Comparison of ENCODE assay signal across 8 cellular contexts in the genomic region with DNA sequence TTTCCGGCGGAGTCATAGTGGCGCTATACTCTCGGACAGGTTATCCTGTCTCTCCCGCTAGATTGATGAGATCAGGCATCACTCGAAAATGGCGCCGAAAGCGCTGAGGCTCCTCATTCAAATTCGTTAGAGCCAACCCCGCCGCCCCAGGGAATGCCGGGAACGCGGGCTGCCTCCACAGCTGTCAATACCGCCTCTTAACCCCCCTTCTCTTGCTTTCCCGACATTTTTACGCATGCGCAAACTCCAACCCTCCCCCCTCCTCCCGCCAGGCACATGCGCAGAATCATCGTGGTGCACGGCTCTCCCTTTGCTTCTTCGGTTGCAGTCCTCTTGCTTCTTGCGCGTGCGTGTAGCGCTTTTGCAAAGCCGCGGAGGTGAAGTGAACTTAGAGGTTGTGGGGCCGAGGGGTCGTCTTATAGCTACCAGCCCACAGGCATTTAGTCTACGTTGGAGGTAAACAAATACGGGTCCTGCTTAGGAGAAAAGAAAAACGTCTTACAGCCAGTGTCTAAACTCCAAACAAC.
DNase-seq lines count a peak whose midpoint lies in the region; ATAC-seq and TF ChIP-seq lines count a peak whose summit lies in the region.

No MANE protein-coding gene starts in this region.

- ATAC-seq in RWPE2 (ENCODE audit: low read depth) (peak; percentile 79), natural killer cell (peak; percentile 71 to 90 (median 79))

- intact Hi-C loops in natural killer cell (cut with micrococcal nuclease) = loop anchor here (1.0 to 5.0 kb wide), 8 partner anchors 41 to 1720 kb away; partner anchors contain the start of genes DHRS12, PHF11, SPRYD7 and TRIM13

- peak overlapping the region; percentile 98 for H3K9ac ChIP-seq in Loucy (ENCODE audit: low read depth, low read length, poor library complexity, severe bottlenecking)

- H3K4me1 ChIP-seq in Loucy (ENCODE audit: insufficient read depth, low read length, poor library complexity, severe bottlenecking) = peaks cover 52% of the 10 kb centered on the region
- peaks cover 26% of the 10 kb centered on the region for H3K4me1 ChIP-seq in RWPE2 (ENCODE audit: insufficient read depth, poor library complexity, severe bottlenecking)

- peaks cover 4% of the 10 kb centered on the region; the same call in 1 of the 2 replicates for H3K27me3 ChIP-seq in H7 (ENCODE audit: control insufficient read depth, insufficient read depth, low read length)
- peaks cover 19% of the 10 kb centered on the region for H3K27me3 ChIP-seq in Loucy (ENCODE audit: insufficient read depth, low read length, poor library complexity, severe bottlenecking)
- no peaks in the 10 kb centered on the region for H3K27me3 ChIP-seq in RWPE2 (ENCODE audit: insufficient read depth, poor library complexity, severe bottlenecking)

- peak overlapping the region; percentile 96 to 97 for H3K27ac Mint-ChIP-seq in natural killer cell

- no peaks in the 10 kb centered on the region for H3K9me2 ChIP-seq in Loucy (replicated peaks; ENCODE audit: low read depth, low read length)

- H3K36me3 ChIP-seq in H7 (replicated peaks; ENCODE audit: control insufficient read depth, insufficient read depth, low read length) (no peaks in the 10 kb centered on the region), Loucy (ENCODE audit: insufficient read depth, low read length) (no peaks in the 10 kb centered on the region), RWPE2 (ENCODE audit: low read depth) (peaks cover 31% of the 10 kb centered on the region)

- peaks cover 44 to 55% of the 10 kb centered on the region in 2 donors for H3K4me1 Mint-ChIP-seq in natural killer cell

- peak; percentile 98 for DNase-seq in ELR (ENCODE audit: low read depth)
- peak; percentile 93 for DNase-seq in H7
- DNase-seq in RWPE2 (ENCODE audit: low spot score) = peak; percentile 95
- peak; percentile 99 for DNase-seq in activated effector memory CD4-positive, alpha-beta T cell treated with Interleukin-2 at 50 U/mL for 16 hours
- peak; percentile 99 for DNase-seq in fibroblast of pulmonary artery (ENCODE audit: low read depth)
- peak; percentile 97 for DNase-seq in natural killer cell
- DNase-seq in stimulated activated naive CD4-positive, alpha-beta T cell (lab: John Stamatoyannopoulos, UW) = peak; percentile 97 to 99 (median 98)

- H3K27me3 Mint-ChIP-seq in natural killer cell (ENCODE audit: low read depth in 2 of 2) = peaks cover 0 to 3% of the 10 kb centered on the region in 2 donors

- peaks cover 6% of the 10 kb centered on the region for H3F3A ChIP-seq in Loucy (ENCODE audit: low read depth)

- peaks cover 16% of the 10 kb centered on the region for H3K36me3 Mint-ChIP-seq in natural killer cell

- H3K4me2 ChIP-seq in Loucy (ENCODE audit: low read depth, low read length, poor library complexity, severe bottlenecking) = peak overlapping the region; percentile 93

- H3K9me3 ChIP-seq in Loucy (ENCODE audit: insufficient read depth, low read depth, low read length) (no peaks in the 10 kb centered on the region), RWPE2 (ENCODE audit: severe bottlenecking) (no peaks in the 10 kb centered on the region)

- peak overlapping the region; percentile 87 for H3K4me3 ChIP-seq in H7 (ENCODE audit: insufficient read depth, low read depth, low read length)
- peak overlapping the region; percentile 87 for H3K4me3 ChIP-seq in Loucy (ENCODE audit: low read length, poor library complexity, severe bottlenecking)
- peak overlapping the region; percentile 79 for H3K4me3 ChIP-seq in RWPE2 (ENCODE audit: severe bottlenecking)
- peak overlapping the region; percentile 88 for H3K4me3 ChIP-seq in fibroblast of pulmonary artery (replicated peaks; ENCODE audit: low read depth, low read length)

- TF ChIP-seq CTCF in Loucy (conservative IDR thresholded peaks at IDR 0.05; ENCODE audit: low read length) (no peak), RWPE2 (IDR thresholded peaks at IDR 0.05; ENCODE audit: poor library complexity, severe bottlenecking) (no peak), fibroblast of pulmonary artery (IDR thresholded peaks at IDR 0.05; ENCODE audit: low read length, missing control alignments) (no peak), natural killer cell (IDR thresholded peaks at IDR 0.05) (no peak)

- no peaks in the 10 kb centered on the region for H3K9me3 Mint-ChIP-seq in natural killer cell

- peak overlapping the region; percentile 76 for H2AFZ ChIP-seq in Loucy (ENCODE audit: low read length)

- peaks cover 78% of the 10 kb centered on the region for H4K20me1 ChIP-seq in Loucy (ENCODE audit: insufficient read depth, low read length, poor library complexity, severe bottlenecking)

- H3K79me2 ChIP-seq in Loucy (ENCODE audit: insufficient read depth, low read length) = peaks cover 97% of the 10 kb centered on the region

- H3K27ac ChIP-seq in RWPE2 (ENCODE audit: poor library complexity, severe bottlenecking) = peak overlapping the region; percentile 90

- peak overlapping the region; percentile 99 for H3K4me3 Mint-ChIP-seq in natural killer cell

Comparison
In these comparisons a context has a peak if more than half of its experiments do, and no peak if none do; other contexts are left out.
1. Peak in every context shown above with its lines: DNase-seq, ATAC-seq, H3K4me3 ChIP-seq and H3K27ac ChIP-seq.